In the genomic region with DNA sequence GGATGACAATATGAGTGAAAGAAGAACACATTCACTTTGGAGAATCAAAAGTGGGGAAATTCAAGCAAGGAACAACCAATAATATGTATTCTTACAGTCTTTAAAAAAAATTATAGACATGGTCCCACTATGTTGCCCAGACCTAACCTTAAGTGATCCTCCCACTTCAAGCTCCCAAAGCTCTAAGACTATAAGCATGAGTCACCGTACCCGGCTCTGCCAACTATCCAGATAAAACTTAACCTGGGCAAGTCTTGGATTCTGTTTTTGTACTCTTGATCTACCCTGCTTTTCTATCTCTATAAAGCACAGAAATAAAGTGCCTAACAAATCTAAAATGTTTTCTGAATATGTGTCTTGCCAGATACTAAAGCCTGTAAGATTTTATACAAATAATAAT, we compare ENCODE assay signal across 2 cellular contexts.
A peak's percentile ranks its signal among the peaks of the same experiment; 100 is the strongest.
TF ChIP-seq lines count a peak whose summit lies in the region.

No MANE protein-coding gene starts in this region.

TF ChIP-seq in HCT116, 20 proteins besides CTCF, POLR2A, EP300 and RAD21:
- TF ChIP-seq ZNF274 (IDR thresholded peaks at IDR 0.05; ENCODE audit: low read depth, low read length), result no peak
- peak; percentile 29; the same call in 1 of the 2 replicates for TF ChIP-seq JUND (IDR thresholded peaks at IDR 0.05)
- TF ChIP-seq REST (IDR thresholded peaks at IDR 0.05; ENCODE audit: low read depth), result no peak
- 0 out of 2 replicates have a peak, but pooled peaks have one; percentile 13 for TF ChIP-seq FOSL1 (IDR thresholded peaks at IDR 0.05; ENCODE audit: low read depth)
- no peak for TF ChIP-seq CEBPB (IDR thresholded peaks at IDR 0.05; ENCODE audit: low read depth)

TF ChIP-seq in SK-N-SH, 30 proteins besides CTCF, POLR2A, EP300 and RAD21:
- TF ChIP-seq CHD2 (IDR thresholded peaks at IDR 0.05; ENCODE audit: low read length, partially characterized antibody), result no peak
- TF ChIP-seq TEAD4 (IDR thresholded peaks at IDR 0.05; ENCODE audit: borderline replicate concordance, insufficient read depth), result no peak
- TF ChIP-seq JUND (IDR thresholded peaks at IDR 0.05), result peak; percentile 27; the same call in 1 of the 2 replicates
- no peak for TF ChIP-seq RCOR1 (IDR thresholded peaks at IDR 0.05; ENCODE audit: low read length)
- peak; percentile 28; the same call in 1 of the 2 replicates for TF ChIP-seq FOSL2 (IDR thresholded peaks at IDR 0.05; ENCODE audit: borderline replicate concordance, low read depth)
- TF ChIP-seq REST (IDR thresholded peaks at IDR 0.05; ENCODE audit: low read depth, low read length), result no peak
- TF ChIP-seq IRF3 (IDR thresholded peaks at IDR 0.05; ENCODE audit: low read depth, low read length), result no peak
- no peak for TF ChIP-seq USF2 (IDR thresholded peaks at IDR 0.05; ENCODE audit: borderline replicate concordance, low read depth, low read length)
TF ChIP-seq in SK-N-SH: peak in this region for 2.
